Comparison of ENCODE assay signal across 14 cellular contexts in genomic region chr6:170067257-170067656, GRCh38.
DNase-seq lines count a peak whose midpoint lies in the region; ATAC-seq and TF ChIP-seq lines count a peak whose summit lies in the region.
"Had no signal": no experiment of that assay in that cellular context is flagged by ENCODE, and none has a peak within 500 bp of the region (broad histone marks: within the 10 kb centered on the region; RNA-seq: fewer than 3 reads in every experiment).

No MANE protein-coding gene starts in this region.

- DNase-seq in NCI-H82 (lab: John Stamatoyannopoulos, UW) (peak; percentile 86), NCI-H82 treated with DMSO at 0.1 percent for 48 hours (lab: John Stamatoyannopoulos, UW; ENCODE audit: unreplicated experiment) (no peak), cerebellum (ENCODE audit: low spot score) (peak; percentile 84), left lobe of liver (ENCODE audit: low spot score) (peak; percentile 29), spleen (peak; percentile 70), SHP77 (lab: John Stamatoyannopoulos, UW) (no peak)
- DNase-seq in stimulated activated naive B cell treated with anti-CD40 and anti-IgM and Interleukin-4, amounts not matched to agents 10 μg/mL and 1 μg/mL and 100 μg/mL, for 72 hours, result no peak
- DNase-seq: activated CD4-positive, alpha-beta T cell treated with anti-CD3 and anti-CD28 coated beads, Interleukin-2, amount 50 U/mL, for 48 hours; DMS 273 treated with DMSO at 0.1 percent for 48 hours; MG63; NCI-H1930 had no signal

- H3K4me3 Mint-ChIP-seq in stimulated activated naive B cell treated with anti-CD40 and anti-IgM and Interleukin-4, amounts not matched to agents 10 μg/mL and 1 μg/mL and 100 μg/mL, for 72 hours, result no peak overlapping the region

- TF ChIP-seq CTCF in spleen (IDR thresholded peaks at IDR 0.05 in 8 of 11, conservative IDR thresholded peaks at IDR 0.05 in 3 of 11), result no peak

- H3K27me3 Mint-ChIP-seq in stimulated activated naive B cell treated with anti-CD40 and anti-IgM and Interleukin-4, amounts not matched to agents 10 μg/mL and 1 μg/mL and 100 μg/mL, for 72 hours, result peaks cover 30 to 38% of the 10 kb centered on the region in 2 donors

- H3K4me3 ChIP-seq in spleen, result no peak overlapping the region
- H3K4me3 ChIP-seq: HAP-1, MG63, tibial nerve had no signal

- no peak for TF ChIP-seq POLR2A in spleen (IDR thresholded peaks at IDR 0.05)

- H3K27ac Mint-ChIP-seq in stimulated activated naive B cell treated with anti-CD40 and anti-IgM and Interleukin-4, amounts not matched to agents 10 μg/mL and 1 μg/mL and 100 μg/mL, for 72 hours, result no peak overlapping the region

- intact Hi-C loops in spleen (cut with DNase I; ENCODE audit: low total_unique reads), result no loop called here

- H3K36me3 ChIP-seq in spleen, result no peaks in the 10 kb centered on the region
- H3K36me3 ChIP-seq: HAP-1, MG63, tibial nerve had no signal

- no peaks in the 10 kb centered on the region for H3K36me3 Mint-ChIP-seq in stimulated activated naive B cell treated with anti-CD40 and anti-IgM and Interleukin-4, amounts not matched to agents 10 μg/mL and 1 μg/mL and 100 μg/mL, for 72 hours

- WGBS in spleen, 5 donors, result 63 to 74% (median 69%) methylated on average over 9 to 16 of the region's 16 CpGs

- H3K27me3 ChIP-seq in spleen (replicated peaks in 1 of 7), result peaks cover 0 to 21% (median 0%) of the 10 kb centered on the region in 7 donors
- H3K27me3 ChIP-seq: MG63, tibial nerve had no signal

- H3K9me3 Mint-ChIP-seq in stimulated activated naive B cell treated with anti-CD40 and anti-IgM and Interleukin-4, amounts not matched to agents 10 μg/mL and 1 μg/mL and 100 μg/mL, for 72 hours, result peaks cover 10 to 13% of the 10 kb centered on the region in 2 donors

- no peak for ATAC-seq in left lobe of liver
- no peak for ATAC-seq in HG03039 (IDR thresholded peaks at IDR 0.05; ENCODE audit: unreplicated experiment)
- ATAC-seq in stimulated activated naive B cell treated with anti-CD40 and anti-IgM and Interleukin-4, amounts not matched to agents 10 μg/mL and 1 μg/mL and 100 μg/mL, for 72 hours (replicated peaks), result no peak

- peaks cover 0 to 23% (median 11%) of the 10 kb centered on the region in 8 donors for H3K9me3 ChIP-seq in spleen
- H3K9me3 ChIP-seq: HAP-1, MG63 had no signal

- no peaks in the 10 kb centered on the region for H3K4me1 Mint-ChIP-seq in stimulated activated naive B cell treated with anti-CD40 and anti-IgM and Interleukin-4, amounts not matched to agents 10 μg/mL and 1 μg/mL and 100 μg/mL, for 72 hours

- H3K27ac ChIP-seq in spleen, result no peak overlapping the region
- H3K27ac ChIP-seq: tibial nerve had no signal

- H3K4me1 ChIP-seq in spleen, result no peaks in the 10 kb centered on the region
- H3K4me1 ChIP-seq: HAP-1, tibial nerve had no signal

Comparison
In these comparisons a context has a peak if more than half of its experiments do, and no peak if none do; other contexts are left out.
1. DNase-seq: peak in NCI-H82 (single experiment), cerebellum (single experiment), left lobe of liver (single experiment) and spleen (single experiment); none in NCI-H82 treated with DMSO at 0.1 percent for 48 hours (single experiment), SHP77 (0 of 2) and stimulated activated naive B cell treated with anti-CD40 and anti-IgM and Interleukin-4, amounts not matched to agents 10 μg/mL and 1 μg/mL and 100 μg/mL, for 72 hours (single experiment).